11 cellular contexts compared by ENCODE assay signal in genomic region chr2:149261672-149262071, GRCh38.
"Had no signal": no experiment of that assay in that cellular context is flagged by ENCODE, and none has a peak within 500 bp of the region (broad histone marks: within the 10 kb centered on the region; RNA-seq: fewer than 3 reads in every experiment).

No MANE protein-coding gene starts in this region.

- H3K27ac ChIP-seq: cardiac muscle cell, esophagus muscularis mucosa, parathyroid adenoma, WERI-Rb-1 had no signal

- H3K27ac Mint-ChIP-seq: activated CD8-positive, alpha-beta T cell treated with anti-CD3 and anti-CD28 coated beads, Interleukin-2, amount 10 ng/mL, durations not matched to agents 7 days and 5 days; activated T-helper 1 cell treated with anti-CD3 and anti-CD28 coated beads, Interleukin-12 subunit alpha, Interleukin-12 subunit beta, Interleukin-2, Interleukin-4 antibody, amounts not matched to agents 30 ng/mL and 10 ng/mL and 1 ng/mL, durations not matched to agents 14 hours and 24 hours and 36 hours; immature natural killer cell; memory B cell had no signal

- DNase-seq: activated CD4-positive, alpha-beta T cell treated with anti-CD3 and anti-CD28 coated beads for 48 hours; activated CD8-positive, alpha-beta T cell treated with anti-CD3 and anti-CD28 coated beads, Interleukin-2, amount 10 ng/mL, durations not matched to agents 7 days and 5 days; activated naive CD4-positive, alpha-beta T cell treated with Interleukin-2 at 50 U/mL for 16 hours; immature natural killer cell; left cardiac atrium; WERI-Rb-1 had no signal

- H3K36me3 ChIP-seq: cardiac muscle cell, esophagus muscularis mucosa, WERI-Rb-1 had no signal

- ATAC-seq: activated CD8-positive, alpha-beta T cell treated with anti-CD3 and anti-CD28 coated beads, Interleukin-2, amount 10 ng/mL, durations not matched to agents 7 days and 5 days; left cardiac atrium had no signal

- H3K4me1 Mint-ChIP-seq: immature natural killer cell had no signal

- H3K27me3 ChIP-seq: cardiac muscle cell had no signal

- H3K4me3 ChIP-seq: cardiac muscle cell, esophagus muscularis mucosa had no signal

- H3K9me3 ChIP-seq: esophagus muscularis mucosa had no signal

- H3K9me3 Mint-ChIP-seq: activated T-helper 1 cell treated with anti-CD3 and anti-CD28 coated beads, Interleukin-12 subunit alpha, Interleukin-12 subunit beta, Interleukin-2, Interleukin-4 antibody, amounts not matched to agents 30 ng/mL and 10 ng/mL and 1 ng/mL, durations not matched to agents 14 hours and 24 hours and 36 hours; memory B cell had no signal

- H3K4me3 Mint-ChIP-seq: activated CD8-positive, alpha-beta T cell treated with anti-CD3 and anti-CD28 coated beads, Interleukin-2, amount 10 ng/mL, durations not matched to agents 7 days and 5 days; activated T-helper 1 cell treated with anti-CD3 and anti-CD28 coated beads, Interleukin-12 subunit alpha, Interleukin-12 subunit beta, Interleukin-2, Interleukin-4 antibody, amounts not matched to agents 30 ng/mL and 10 ng/mL and 1 ng/mL, durations not matched to agents 14 hours and 24 hours and 36 hours; immature natural killer cell; memory B cell had no signal

- H2AFZ ChIP-seq: parathyroid adenoma had no signal

- H3K4me1 ChIP-seq: esophagus muscularis mucosa, parathyroid adenoma had no signal

- H3K36me3 Mint-ChIP-seq: immature natural killer cell, memory B cell had no signal

- H3K79me2 ChIP-seq: parathyroid adenoma had no signal
